In genomic region chr5:170159101-170159698, GRCh38 we compare ENCODE assay signal across 21 cellular contexts. TPM values are rescaled to one million over a fixed set of nuclear protein-coding genes. Genes with fewer than 3 reads are reported as not detected.
A peak's percentile ranks its signal among the peaks of the same experiment; 100 is the strongest.
DNase-seq lines count a peak whose midpoint lies in the region; ATAC-seq, FAIRE-seq and TF ChIP-seq lines count a peak whose summit lies in the region.
"Had no signal": no experiment of that assay in that cellular context is flagged by ENCODE, and none has a peak within 500 bp of the region (broad histone marks: within the 10 kb centered on the region; RNA-seq: fewer than 3 reads in every experiment).

No MANE protein-coding gene starts in this region.

- H3K27me3 ChIP-seq in bronchial epithelial cell (ENCODE audit: control insufficient read depth, insufficient read depth, low read length) (no peaks in the 10 kb centered on the region), osteoblast (ENCODE audit: insufficient read depth, low read length) (peaks cover 4% of the 10 kb centered on the region), psoas muscle (ENCODE audit: insufficient read depth in 3 of 3, low read length in 2 of 3) (no peaks in the 10 kb centered on the region)

- H3K9me3 Mint-ChIP-seq in activated naive CD8-positive, alpha-beta T cell treated with anti-CD3 and anti-CD28 coated beads for 36 hours: no peaks in the 10 kb centered on the region
- H3K9me3 Mint-ChIP-seq: memory B cell had no signal

- no peak overlapping the region for H3K4me3 Mint-ChIP-seq in activated naive CD8-positive, alpha-beta T cell treated with anti-CD3 and anti-CD28 coated beads for 36 hours
- H3K4me3 Mint-ChIP-seq: memory B cell had no signal

- no peak overlapping the region for H3K27ac Mint-ChIP-seq in activated naive CD8-positive, alpha-beta T cell treated with anti-CD3 and anti-CD28 coated beads for 36 hours
- H3K27ac Mint-ChIP-seq: memory B cell had no signal

- H3K27ac ChIP-seq in osteoblast (ENCODE audit: low read depth, low read length): no peak overlapping the region
- H3K27ac ChIP-seq in psoas muscle: no peak overlapping the region
- H3K27ac ChIP-seq: WERI-Rb-1 had no signal

- H3K36me3 ChIP-seq in bronchial epithelial cell (ENCODE audit: control insufficient read depth, insufficient read depth, low read length): no peaks in the 10 kb centered on the region
- no peaks in the 10 kb centered on the region for H3K36me3 ChIP-seq in osteoblast (ENCODE audit: insufficient read depth, low read length)
- H3K36me3 ChIP-seq in psoas muscle (ENCODE audit: insufficient read depth in 1 of 2, low read depth in 1 of 2): no peaks in the 10 kb centered on the region
- H3K36me3 ChIP-seq: WERI-Rb-1 had no signal

- H3K36me3 Mint-ChIP-seq in activated naive CD8-positive, alpha-beta T cell treated with anti-CD3 and anti-CD28 coated beads for 36 hours: no peaks in the 10 kb centered on the region
- H3K36me3 Mint-ChIP-seq: memory B cell had no signal

- 74 to 84% (median 80%) methylated on average over 5 of the region's 5 CpGs for WGBS in psoas muscle, 3 donors

- no peak overlapping the region for H3K4me3 ChIP-seq in bronchial epithelial cell (ENCODE audit: low read depth, low read length)
- H3K4me3 ChIP-seq in osteoblast (ENCODE audit: insufficient read depth, low read length): no peak overlapping the region
- no peak overlapping the region for H3K4me3 ChIP-seq in psoas muscle

- H3K4me1 Mint-ChIP-seq in activated naive CD8-positive, alpha-beta T cell treated with anti-CD3 and anti-CD28 coated beads for 36 hours: no peaks in the 10 kb centered on the region

- peak; percentile 89 for DNase-seq in EH (ENCODE audit: low read depth)
- DNase-seq in NCI-H226: peak; percentile 94
- DNase-seq in bronchial epithelial cell (ENCODE audit: low read depth): peak; percentile 47
- DNase-seq in osteoblast (ENCODE audit: insufficient read length, low spot score, missing footprints): peak; percentile 89
- DNase-seq in NCI-H2171 (lab: John Stamatoyannopoulos, UW): no peak
- DNase-seq in psoas muscle: no peak
- DNase-seq in SK-N-DZ (ENCODE audit: low spot score): no peak
- no peak for DNase-seq in activated naive CD8-positive, alpha-beta T cell treated with anti-CD3 and anti-CD28 coated beads for 36 hours
- DNase-seq: activated effector memory CD4-positive, alpha-beta T cell treated with Interleukin-2 at 50 U/mL for 16 hours; C1 segment of cervical spinal cord; DMS153; H7; KBM-7; NCI-H1417 treated with DMSO at 0.1 percent for 48 hours; right cardiac atrium; WERI-Rb-1 had no signal

- no peaks in the 10 kb centered on the region for H4K20me1 ChIP-seq in osteoblast (ENCODE audit: insufficient read depth, low read length)

- TF ChIP-seq CTCF in bronchial epithelial cell (IDR thresholded peaks at IDR 0.05; ENCODE audit: insufficient read depth, low read length, severe bottlenecking): no peak
- no peak for TF ChIP-seq CTCF in osteoblast (IDR thresholded peaks at IDR 0.05; ENCODE audit: extremely low read depth, low read depth, low read length)
- no peak for TF ChIP-seq CTCF in psoas muscle (IDR thresholded peaks at IDR 0.05)

- no peaks in the 10 kb centered on the region for H3K9me3 ChIP-seq in osteoblast (ENCODE audit: low read depth, low read length)
- no peaks in the 10 kb centered on the region for H3K9me3 ChIP-seq in psoas muscle

- H2AFZ ChIP-seq in osteoblast (ENCODE audit: low read length): no peak overlapping the region

- no peak for ATAC-seq in psoas muscle
- ATAC-seq: right cardiac atrium had no signal

- no peak for FAIRE-seq in bronchial epithelial cell (lab: Jason Lieb, UNC)
- FAIRE-seq: frontal cortex had no signal

- no peak overlapping the region for H3K4me2 ChIP-seq in osteoblast (ENCODE audit: insufficient read depth, low read length)

- intact Hi-C loops in psoas muscle (cut with DNase I): no loop called here

- H3K27me3 Mint-ChIP-seq in activated naive CD8-positive, alpha-beta T cell treated with anti-CD3 and anti-CD28 coated beads for 36 hours: no peaks in the 10 kb centered on the region
- H3K27me3 Mint-ChIP-seq: memory B cell had no signal

- no peaks in the 10 kb centered on the region for H3K79me2 ChIP-seq in osteoblast (ENCODE audit: insufficient read depth, low read length)

- H3K4me1 ChIP-seq in osteoblast (ENCODE audit: insufficient read depth, low read length) (peaks cover 7% of the 10 kb centered on the region), psoas muscle (no peaks in the 10 kb centered on the region)

RNA-seq across cellular contexts. Expression of gene FOXI1, which starts 53.5 kb away (rescaled TPM):
- total RNA-seq in bronchial epithelial cell (not detected in 2 replicates), osteoblast (not detected in 2 replicates), psoas muscle (not detected)
- polyA plus RNA-seq in psoas muscle: not detected
- not detected in 2 replicates for polyA plus RNA-seq in SK-N-DZ (2014; cell fraction: cytosol; rRNA removed)
- not detected in 2 replicates for polyA plus RNA-seq in SK-N-DZ (2014; cell fraction: nucleus; rRNA removed)
- total RNA-seq in activated naive CD8-positive, alpha-beta T cell treated with anti-CD3 and anti-CD28 coated beads for 36 hours: not detected
- total RNA-seq: activated CD8-positive, alpha-beta memory T cell treated with anti-CD3 and anti-CD28 coated beads for 36 hours; frontal cortex; NCI-H460; right cardiac atrium had no signal
- polyA plus RNA-seq: neural cell, right cardiac atrium had no signal

Comparison
In these comparisons a context has a peak if more than half of its experiments do, and no peak if none do; other contexts are left out.
1. DNase-seq: peak in EH (single experiment), NCI-H226 (single experiment), bronchial epithelial cell (single experiment) and osteoblast (single experiment); none in NCI-H2171 (single experiment), psoas muscle (0 of 2), SK-N-DZ (single experiment) and activated naive CD8-positive, alpha-beta T cell treated with anti-CD3 and anti-CD28 coated beads for 36 hours (single experiment).